In genomic region chr1:173420330-173420806, GRCh38 we compare ENCODE assay signal across 8 cellular contexts. TPM values are rescaled to one million over a fixed set of nuclear protein-coding genes. Genes with fewer than 3 reads are reported as not detected.
DNase-seq lines count a peak whose midpoint lies in the region; ATAC-seq, FAIRE-seq and TF ChIP-seq lines count a peak whose summit lies in the region.

No MANE protein-coding gene starts in this region.

- peaks cover 7% of the 10 kb centered on the region for H3K4me1 ChIP-seq in CD4-positive, alpha-beta memory T cell (ENCODE audit: insufficient read depth, low read length)

- peak; percentile 59 to 70 for ATAC-seq in activated CD4-positive, CD25-positive, alpha-beta regulatory T cell treated with anti-CD3 and anti-CD28 coated beads, Interleukin-2, amount 50 U/mL, for 24 hours
- ATAC-seq in stimulated activated effector memory CD8-positive, alpha-beta T cell treated with anti-CD3 and anti-CD28 coated beads, Interleukin-12 subunit alpha, Interleukin-12 subunit beta, amount 100 ng/mL, for 72 hours: peak; percentile 79

- H3K4me3 Mint-ChIP-seq in CD4-positive, alpha-beta memory T cell: peak overlapping the region in 1 of 8 donors; percentile 61
- H3K4me3 Mint-ChIP-seq in HFFc6: peak overlapping the region; percentile 78
- no peak overlapping the region for H3K4me3 Mint-ChIP-seq in stimulated activated effector memory CD8-positive, alpha-beta T cell treated with anti-CD3 and anti-CD28 coated beads, Interleukin-12 subunit alpha, Interleukin-12 subunit beta, amount 100 ng/mL, for 72 hours

- H3K36me3 Mint-ChIP-seq in CD4-positive, alpha-beta memory T cell: peaks cover 11 to 31% of the 10 kb centered on the region in 2 donors
- H3K36me3 Mint-ChIP-seq in HFFc6 (ENCODE audit: low read depth): peaks cover 18% of the 10 kb centered on the region
- peaks cover 27% of the 10 kb centered on the region for H3K36me3 Mint-ChIP-seq in stimulated activated effector memory CD8-positive, alpha-beta T cell treated with anti-CD3 and anti-CD28 coated beads, Interleukin-12 subunit alpha, Interleukin-12 subunit beta, amount 100 ng/mL, for 72 hours

- peak overlapping the region in 4 of 7 donors; percentile 2 to 77 (median 42) for H3K27ac Mint-ChIP-seq in CD4-positive, alpha-beta memory T cell
- peak overlapping the region; percentile 77 for H3K27ac Mint-ChIP-seq in HFFc6
- no peak overlapping the region for H3K27ac Mint-ChIP-seq in stimulated activated effector memory CD8-positive, alpha-beta T cell treated with anti-CD3 and anti-CD28 coated beads, Interleukin-12 subunit alpha, Interleukin-12 subunit beta, amount 100 ng/mL, for 72 hours

- no peaks in the 10 kb centered on the region for H3K9me3 ChIP-seq in CD4-positive, alpha-beta memory T cell (ENCODE audit: control insufficient read depth in 1 of 2, low read length in 2 of 2)

- peaks cover 5% of the 10 kb centered on the region for H3K36me3 ChIP-seq in CD4-positive, alpha-beta memory T cell (ENCODE audit: insufficient read depth, low read length)

- POLR2A ChIA-PET in CD4-positive, alpha-beta memory T cell (lab: Charles Lee; ENCODE audit: partially characterized antibody): no interaction called here

- H3K27me3 ChIP-seq in CD4-positive, alpha-beta memory T cell (ENCODE audit: insufficient read depth, low read length): no peaks in the 10 kb centered on the region

- H3K4me3 ChIP-seq in CD4-positive, alpha-beta memory T cell (ENCODE audit: low read length in 2 of 2): no peak overlapping the region

- no peak for TF ChIP-seq POLR2A in GM12891 (IDR thresholded peaks at IDR 0.05; ENCODE audit: low read depth, low read length)

- no peak overlapping the region for H3K27ac ChIP-seq in CD4-positive, alpha-beta memory T cell (ENCODE audit: low read depth, low read length)

- intact Hi-C loops in CD4-positive, alpha-beta memory T cell (cut with micrococcal nuclease): loop anchor here (1.0 to 5.0 kb wide), 6 partner anchors 405 to 1324 kb away; no protein-coding TSS in a partner anchor

- H3K4me1 Mint-ChIP-seq in CD4-positive, alpha-beta memory T cell: peaks cover 3 to 7% (median 6%) of the 10 kb centered on the region in 4 donors
- peaks cover 38% of the 10 kb centered on the region for H3K4me1 Mint-ChIP-seq in HFFc6 (ENCODE audit: low read depth)
- H3K4me1 Mint-ChIP-seq in stimulated activated effector memory CD8-positive, alpha-beta T cell treated with anti-CD3 and anti-CD28 coated beads, Interleukin-12 subunit alpha, Interleukin-12 subunit beta, amount 100 ng/mL, for 72 hours: peaks cover 18% of the 10 kb centered on the region

- no peaks in the 10 kb centered on the region for H3K9me3 Mint-ChIP-seq in CD4-positive, alpha-beta memory T cell
- H3K9me3 Mint-ChIP-seq in HFFc6: no peaks in the 10 kb centered on the region
- no peaks in the 10 kb centered on the region for H3K9me3 Mint-ChIP-seq in stimulated activated effector memory CD8-positive, alpha-beta T cell treated with anti-CD3 and anti-CD28 coated beads, Interleukin-12 subunit alpha, Interleukin-12 subunit beta, amount 100 ng/mL, for 72 hours

- TF ChIP-seq CTCF in HFFc6 (IDR thresholded peaks at IDR 0.05): peak; percentile 98

- H3K27me3 Mint-ChIP-seq in CD4-positive, alpha-beta memory T cell: no peaks in the 10 kb centered on the region
- no peaks in the 10 kb centered on the region; the same call in 1 of the 2 replicates for H3K27me3 Mint-ChIP-seq in HFFc6 (ENCODE audit: insufficient read depth)

- FAIRE-seq in GM12891 (lab: Jason Lieb, UNC): no peak

- DNase-seq in CD4-positive, alpha-beta memory T cell: peak; percentile 64 to 72 (median 65)
- peak; percentile 66 for DNase-seq in HFFc6
- DNase-seq in NCI-H510A (lab: John Stamatoyannopoulos, UW): peak; percentile 15
- peak; percentile 58 to 76 for DNase-seq in dermis microvascular lymphatic vessel endothelial cell (ENCODE audit: low read depth in 2 of 2)
- DNase-seq in lung microvascular endothelial cell (ENCODE audit: low read depth in 2 of 2): peak; percentile 80 to 81
- DNase-seq in stimulated activated effector memory CD8-positive, alpha-beta T cell treated with anti-CD3 and anti-CD28 coated beads, Interleukin-12 subunit alpha, Interleukin-12 subunit beta, amount 100 ng/mL, for 72 hours (ENCODE audit: low spot score in 2 of 2): peak; percentile 42 to 78
- DNase-seq in GM12891 (ENCODE audit: insufficient read length, low spot score): no peak

- CTCF ChIA-PET in CD4-positive, alpha-beta memory T cell (lab: Charles Lee; ENCODE audit: partially characterized antibody): interaction anchor here (0.7 to 5.1 kb wide), 15 partner anchors 9 to 677 kb away, joined by 3 to 54 read pairs (median 4); partner anchors contain the start of genes CENPL, DARS2 and KLHL20

TF ChIP-seq in GM12891, 5 proteins besides CTCF, POLR2A, EP300 and RAD21:
- no peak for TF ChIP-seq POLR2AphosphoS5 (IDR thresholded peaks at IDR 0.05; ENCODE audit: low read depth, low read length)
- no peak for TF ChIP-seq POU2F2 (IDR thresholded peaks at IDR 0.05; ENCODE audit: low read depth, low read length)
- TF ChIP-seq TAF1 (IDR thresholded peaks at IDR 0.05; ENCODE audit: low read depth, low read length): no peak
- TF ChIP-seq SPI1 (IDR thresholded peaks at IDR 0.05; ENCODE audit: low read depth, low read length): no peak
- TF ChIP-seq PAX5 (IDR thresholded peaks at IDR 0.05; ENCODE audit: insufficient read depth, low read length, severe bottlenecking): no peak
TF ChIP-seq in GM12891: peak in this region for 0.

RNA-seq across cellular contexts. Expression of gene PRDX6, which starts 56.8 kb away (rescaled TPM):
- total RNA-seq in CD4-positive, alpha-beta memory T cell: 10 to 100 TPM; 69.9 to 74.8 TPM
- 100 to 1,000 TPM in 1 of 2 donors, 10 to 100 TPM in 1; 88.5 to 112 TPM for polyA plus RNA-seq in CD4-positive, alpha-beta memory T cell
- total RNA-seq in HFFc6 (2021; fragmentation: NEBNext Ultra II Directional; extraction: Animal tissue kit (Norgen Biotek cat#: 25700)): 1,000 to 10,000 TPM in 2 of 6 experiments, 100 to 1,000 TPM in 4; 527 to 1,396 (median 553) TPM
- total RNA-seq in dermis microvascular lymphatic vessel endothelial cell (106 and 120 TPM in 2 replicates), lung microvascular endothelial cell (100.0 and 116 TPM in 2 replicates)
- 78.0 TPM for polyA plus RNA-seq in GM12891 (2012; ENCODE audit: low read depth, missing spikeins)
